12 cellular contexts compared by ENCODE assay signal in the genomic region with DNA sequence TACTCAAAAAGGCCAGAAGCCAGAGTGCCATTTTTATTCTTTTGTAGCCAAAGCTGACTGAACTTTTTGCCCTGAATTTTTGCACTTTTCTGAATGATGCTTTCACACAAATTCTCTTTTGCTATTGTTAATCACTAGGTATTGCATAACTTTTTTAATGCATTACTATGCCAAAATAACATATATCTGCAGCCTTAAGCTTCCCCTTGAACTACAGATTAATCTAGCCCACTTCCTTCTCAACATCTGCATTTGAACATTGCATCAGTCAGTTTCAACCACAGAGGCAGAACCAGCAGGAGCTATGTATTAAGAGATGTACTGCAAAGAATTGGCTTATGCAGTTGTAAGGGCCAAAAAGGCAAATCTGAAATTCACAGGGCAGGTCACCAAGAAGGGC.
DNase-seq lines count a peak whose midpoint lies in the region; ATAC-seq lines count a peak whose summit lies in the region.
"Had no signal": no experiment of that assay in that cellular context is flagged by ENCODE, and none has a peak within 500 bp of the region (broad histone marks: within the 10 kb centered on the region; RNA-seq: fewer than 3 reads in every experiment).

No MANE protein-coding gene starts in this region.

- ATAC-seq in GM21529 (IDR thresholded peaks at IDR 0.05; ENCODE audit: unreplicated experiment): peak; percentile 66
- ATAC-seq in HG03469 (IDR thresholded peaks at IDR 0.05; ENCODE audit: unreplicated experiment): peak; percentile 63
- ATAC-seq: activated CD4-positive, alpha-beta T cell treated with anti-CD3 and anti-CD28 coated beads for 36 hours had no signal

- DNase-seq in GF-D8 (lab: John Stamatoyannopoulos, UW) (peak; percentile 86), SKM-1 (lab: John Stamatoyannopoulos, UW; ENCODE audit: unreplicated experiment) (peak; percentile 78), GOT3 (lab: John Stamatoyannopoulos, UW) (no peak), AG20443 (ENCODE audit: low spot score) (no peak)
- DNase-seq in activated CD4-positive, alpha-beta T cell treated with anti-CD3 and anti-CD28 coated beads, Interleukin-2, amount 50 U/mL, for 48 hours: no peak
- DNase-seq in stimulated activated CD4-positive, alpha-beta T cell treated with anti-CD3 and anti-CD28 coated beads, Interleukin-4, amount 100 ng/mL, for 1 hour: no peak
- DNase-seq: activated CD4-positive, alpha-beta T cell treated with anti-CD3 and anti-CD28 coated beads for 36 hours; GM23248; NCI-H345; uterus had no signal

Comparison
In these comparisons a context has a peak if more than half of its experiments do, and no peak if none do; other contexts are left out.
1. DNase-seq: peak in GF-D8 (single experiment) and SKM-1 (single experiment); none in GOT3 (single experiment), AG20443 (single experiment), activated CD4-positive, alpha-beta T cell treated with anti-CD3 and anti-CD28 coated beads, Interleukin-2, amount 50 U/mL, for 48 hours (0 of 2) and stimulated activated CD4-positive, alpha-beta T cell treated with anti-CD3 and anti-CD28 coated beads, Interleukin-4, amount 100 ng/mL, for 1 hour (single experiment).